ENCODE assay signal across 15 cellular contexts in the genomic region with DNA sequence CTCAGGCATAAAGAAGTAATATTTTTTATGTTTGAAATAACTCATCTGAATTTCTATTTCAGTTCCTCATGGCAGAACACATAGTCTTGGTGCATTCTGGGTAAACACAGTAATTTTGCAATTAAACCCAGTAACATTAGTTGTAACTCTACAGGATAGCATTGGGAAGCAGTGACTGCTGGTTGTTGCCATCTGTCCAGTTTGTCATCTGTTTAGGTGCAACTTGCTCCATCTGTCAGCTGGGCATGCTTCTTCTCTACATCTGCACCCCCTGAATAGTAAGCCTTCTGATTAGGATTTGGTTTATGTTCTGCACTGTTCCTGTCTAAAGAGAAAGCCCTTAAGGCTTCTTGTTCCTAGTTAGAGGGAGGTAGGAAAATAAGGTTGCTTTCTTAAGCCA.
"Had no signal": no experiment of that assay in that cellular context is flagged by ENCODE, and none has a peak within 500 bp of the region (broad histone marks: within the 10 kb centered on the region; RNA-seq: fewer than 3 reads in every experiment).

No MANE protein-coding gene starts in this region.

- H3K4me1 ChIP-seq: left lung, prostate gland, tibial nerve had no signal

- H3K9me3 ChIP-seq: left lung, prostate gland, tibial nerve had no signal

- H3K36me3 ChIP-seq: left lung, prostate gland, tibial nerve had no signal

- H3K27me3 ChIP-seq: left lung, tibial nerve had no signal

- H3K4me3 ChIP-seq: left lung, prostate gland, skin epidermis, tibial nerve had no signal

- H3K27ac ChIP-seq: epithelial cell of prostate, left lung, prostate gland, tibial nerve had no signal

- DNase-seq: activated CD4-positive, alpha-beta memory T cell treated with anti-CD3 and anti-CD28 coated beads for 36 hours; activated CD4-positive, alpha-beta T cell treated with anti-CD3 and anti-CD28 coated beads for 36 hours; activated naive CD4-positive, alpha-beta T cell; activated naive CD8-positive, alpha-beta T cell treated with anti-CD3 and anti-CD28 coated beads, Interleukin-2, amount 10 ng/mL, durations not matched to agents 7 days and 5 days; activated T-cell treated with anti-CD3 and anti-CD28 coated beads for 4 hours; amygdala; foreskin melanocyte; left lung; right cardiac atrium; stimulated activated naive CD8-positive, alpha-beta T cell treated with anti-CD3 and anti-CD28 coated beads, Interleukin-15, Interleukin-2, amounts not matched to agents 100 U/mL and 50 U/mL, for 24 hours; substantia nigra had no signal
